In genomic region chr1:245168921-245169320, GRCh38 we compare ENCODE assay signal across 15 cellular contexts.
A peak's percentile ranks its signal among the peaks of the same experiment; 100 is the strongest.
DNase-seq lines count a peak whose midpoint lies in the region; ATAC-seq and TF ChIP-seq lines count a peak whose summit lies in the region.
"Had no signal": no experiment of that assay in that cellular context is flagged by ENCODE, and none has a peak within 500 bp of the region (broad histone marks: within the 10 kb centered on the region; RNA-seq: fewer than 3 reads in every experiment).

No MANE protein-coding gene starts in this region.

- in situ Hi-C loops in KBM-7 (cut with MboI; ENCODE audit: low pct_unique_long_range_greater_than_20kb, low sequenced_read_pairs) = loop anchor here (25.0 kb wide), 1 partner anchor 818 kb away; no protein-coding TSS in a partner anchor

- H3K36me3 Mint-ChIP-seq in nephron progenitor cell (ENCODE audit: low read depth) = peaks cover 61% of the 10 kb centered on the region

- peak overlapping the region; percentile 42 for H3K27ac ChIP-seq in VCaP
- H3K27ac ChIP-seq: 22Rv1, SK-N-MC had no signal

- DNase-seq in DMS153 (lab: John Stamatoyannopoulos, UW) (peak; percentile 25), DMS153 treated with DMSO at 0.1 percent for 48 hours (lab: John Stamatoyannopoulos, UW; ENCODE audit: unreplicated experiment) (no peak), KBM-7 (peak; percentile 48), nephron progenitor cell (no peak), ecto neural progenitor cell (ENCODE audit: low spot score) (no peak)
- no peak for DNase-seq in activated CD4-positive, alpha-beta T cell treated with anti-CD3 and anti-CD28 coated beads for 4 hours
- DNase-seq: BE2C, EL, NCI-H1436, NCI-H2081, NCI-H510A treated with DMSO at 0.1 percent for 48 hours had no signal

- H3K4me1 Mint-ChIP-seq in nephron progenitor cell = peaks cover 70% of the 10 kb centered on the region

- H3K4me3 Mint-ChIP-seq in nephron progenitor cell = peak overlapping the region; percentile 44

- ATAC-seq in HG03520 (IDR thresholded peaks at IDR 0.05; ENCODE audit: unreplicated experiment) = no peak

- H3K27ac Mint-ChIP-seq in nephron progenitor cell = peak overlapping the region; percentile 85

- H3K27me3 Mint-ChIP-seq in nephron progenitor cell (ENCODE audit: low read depth, poor library complexity) = peaks cover 3% of the 10 kb centered on the region

- H3K9me3 Mint-ChIP-seq in nephron progenitor cell = peaks cover 22% of the 10 kb centered on the region

- TF ChIP-seq CTCF in VCaP (conservative IDR thresholded peaks at IDR 0.05) = no peak
- no peak for TF ChIP-seq CTCF in nephron progenitor cell (IDR thresholded peaks at IDR 0.05)

Comparison
In these comparisons a context has a peak if more than half of its experiments do, and no peak if none do; other contexts are left out.
1. DNase-seq: peak in DMS153 (single experiment) and KBM-7 (single experiment); none in DMS153 treated with DMSO at 0.1 percent for 48 hours (single experiment), nephron progenitor cell (single experiment), ecto neural progenitor cell (single experiment) and activated CD4-positive, alpha-beta T cell treated with anti-CD3 and anti-CD28 coated beads for 4 hours (0 of 2).